12 cellular contexts compared by ENCODE assay signal in the genomic region with DNA sequence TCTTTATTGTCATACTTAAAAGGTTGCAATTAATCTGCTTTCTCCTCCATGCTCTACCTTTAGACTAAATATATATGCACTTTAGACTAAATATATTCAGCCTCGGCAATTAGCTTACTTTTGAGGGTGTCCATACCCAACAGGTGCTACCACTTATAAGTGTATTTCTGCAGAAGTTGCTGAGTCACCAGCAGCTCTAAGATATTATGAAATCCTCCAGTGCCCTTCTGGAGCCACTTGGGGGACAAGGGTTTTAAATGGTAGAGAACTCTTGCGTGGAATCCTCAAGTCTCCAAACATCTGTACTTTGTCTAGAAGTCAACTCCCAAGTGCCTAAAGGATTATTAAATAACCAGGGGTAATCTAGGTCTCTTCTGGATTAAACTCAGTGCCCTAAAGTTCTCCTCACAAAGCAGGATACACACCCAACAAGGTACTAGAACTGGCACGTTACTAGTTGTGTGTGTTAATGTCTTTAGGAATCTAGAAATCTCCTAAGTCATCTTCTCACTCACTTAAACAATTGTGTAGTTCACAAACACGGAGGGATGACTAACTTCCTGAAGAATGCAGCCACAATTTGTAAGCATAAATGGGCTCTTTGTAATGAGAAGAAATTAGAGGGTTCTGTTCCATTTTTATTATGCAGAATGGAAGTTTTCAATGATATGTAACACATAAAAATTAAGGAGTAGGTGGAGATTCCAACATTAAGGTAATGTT.
DNase-seq lines count a peak whose midpoint lies in the region; TF ChIP-seq lines count a peak whose summit lies in the region.
"Had no signal": no experiment of that assay in that cellular context is flagged by ENCODE, and none has a peak within 500 bp of the region (broad histone marks: within the 10 kb centered on the region; RNA-seq: fewer than 3 reads in every experiment).

No MANE protein-coding gene starts in this region.

- H3K27me3 Mint-ChIP-seq in endothelial cell (ENCODE audit: unreplicated experiment): no peaks in the 10 kb centered on the region
- H3K27me3 Mint-ChIP-seq: effector memory CD8-positive, alpha-beta T cell had no signal

- H3K36me3 ChIP-seq in ACC112 (ENCODE audit: insufficient read depth, low read length) (no peaks in the 10 kb centered on the region), adipocyte (ENCODE audit: control insufficient read depth, insufficient read depth, low read length, severe bottlenecking) (no peaks in the 10 kb centered on the region)
- H3K36me3 ChIP-seq: thyroid gland, WERI-Rb-1 had no signal

- peak; percentile 91 for DNase-seq in H4 (ENCODE audit: low spot score)
- DNase-seq in adipocyte (ENCODE audit: low read depth): peak; percentile 54
- DNase-seq in glomerular endothelial cell (ENCODE audit: extremely low read depth, low read depth, low spot score): peak; percentile 29
- DNase-seq in NCI-H128 (lab: John Stamatoyannopoulos, UW; ENCODE audit: unreplicated experiment): no peak
- DNase-seq in endothelial cell (ENCODE audit: low spot score): no peak
- no peak for DNase-seq in stimulated activated CD4-positive, alpha-beta T cell treated with anti-CD3 and anti-CD28 coated beads, Interleukin-4, amount 100 ng/mL, for 1 hour
- no peak for DNase-seq in SHP77 treated with DMSO at 0.1 percent for 48 hours (lab: John Stamatoyannopoulos, UW)
- DNase-seq: effector memory CD8-positive, alpha-beta T cell; KBM-7; thyroid gland; WERI-Rb-1 had no signal

- H3K9ac ChIP-seq in adipocyte (ENCODE audit: low read length): no peak overlapping the region

- H3K4me3 ChIP-seq in ACC112 (ENCODE audit: low read depth, low read length): no peak overlapping the region
- peak overlapping the region; percentile 8 for H3K4me3 ChIP-seq in adipocyte (ENCODE audit: low read length)
- H3K4me3 ChIP-seq: thyroid gland had no signal

- no peak overlapping the region for H3K4me3 Mint-ChIP-seq in endothelial cell (ENCODE audit: unreplicated experiment)
- H3K4me3 Mint-ChIP-seq: effector memory CD8-positive, alpha-beta T cell had no signal

- no peak for TF ChIP-seq CTCF in endothelial cell (IDR thresholded peaks at IDR 0.05; ENCODE audit: unreplicated experiment)

- no peaks in the 10 kb centered on the region for H3K4me1 Mint-ChIP-seq in endothelial cell (ENCODE audit: unreplicated experiment)

- no peak overlapping the region for H3K27ac Mint-ChIP-seq in endothelial cell (ENCODE audit: unreplicated experiment)
- H3K27ac Mint-ChIP-seq: effector memory CD8-positive, alpha-beta T cell had no signal

- H3K36me3 Mint-ChIP-seq in endothelial cell (ENCODE audit: low read depth, unreplicated experiment): no peaks in the 10 kb centered on the region

- no peaks in the 10 kb centered on the region for H3K79me2 ChIP-seq in ACC112 (ENCODE audit: control insufficient read depth, insufficient read depth, low read length, unreplicated experiment)

- no peaks in the 10 kb centered on the region for H3K9me3 ChIP-seq in adipocyte (ENCODE audit: control insufficient read depth, low read length)
- H3K9me3 ChIP-seq: thyroid gland had no signal

- H3K27ac ChIP-seq in ACC112 (ENCODE audit: low read depth, low read length): peak overlapping the region; percentile 5; the same call in 1 of the 2 replicates
- H3K27ac ChIP-seq: thyroid gland, WERI-Rb-1 had no signal

- no peaks in the 10 kb centered on the region for H3K27me3 ChIP-seq in ACC112 (ENCODE audit: insufficient read depth, low read length)
- no peaks in the 10 kb centered on the region for H3K27me3 ChIP-seq in adipocyte (replicated peaks; ENCODE audit: control insufficient read depth, insufficient read depth, low read length)
- H3K27me3 ChIP-seq: thyroid gland had no signal

- H3K9me3 Mint-ChIP-seq in endothelial cell (ENCODE audit: unreplicated experiment): no peaks in the 10 kb centered on the region
- H3K9me3 Mint-ChIP-seq: effector memory CD8-positive, alpha-beta T cell had no signal

- peak overlapping the region; percentile 20 for H2AFZ ChIP-seq in ACC112 (ENCODE audit: low read length, unreplicated experiment)

- H3K4me1 ChIP-seq in ACC112 (ENCODE audit: control insufficient read depth, insufficient read depth, low read length, unreplicated experiment) (peaks cover 12% of the 10 kb centered on the region), adipocyte (ENCODE audit: control insufficient read depth, insufficient read depth, low read length) (peaks cover 10% of the 10 kb centered on the region)
- H3K4me1 ChIP-seq: thyroid gland had no signal

Comparison
In these comparisons a context has a peak if more than half of its experiments do, and no peak if none do; other contexts are left out.
1. DNase-seq: peak in H4 (single experiment), adipocyte (single experiment) and glomerular endothelial cell (single experiment); none in NCI-H128 (single experiment), endothelial cell (single experiment), stimulated activated CD4-positive, alpha-beta T cell treated with anti-CD3 and anti-CD28 coated beads, Interleukin-4, amount 100 ng/mL, for 1 hour (single experiment) and SHP77 treated with DMSO at 0.1 percent for 48 hours (single experiment).